1 cellular context compared by ENCODE assay signal in genomic region chr3:42130329-42131070, GRCh38.
A peak's percentile ranks its signal among the peaks of the same experiment; 100 is the strongest.
TF ChIP-seq lines count a peak whose summit lies in the region.

No MANE protein-coding gene starts in this region.

TF ChIP-seq in HepG2, 621 proteins besides CTCF, POLR2A, EP300 and RAD21 (continued from another document and continues in another):
- TF ChIP-seq, protein P1, sequence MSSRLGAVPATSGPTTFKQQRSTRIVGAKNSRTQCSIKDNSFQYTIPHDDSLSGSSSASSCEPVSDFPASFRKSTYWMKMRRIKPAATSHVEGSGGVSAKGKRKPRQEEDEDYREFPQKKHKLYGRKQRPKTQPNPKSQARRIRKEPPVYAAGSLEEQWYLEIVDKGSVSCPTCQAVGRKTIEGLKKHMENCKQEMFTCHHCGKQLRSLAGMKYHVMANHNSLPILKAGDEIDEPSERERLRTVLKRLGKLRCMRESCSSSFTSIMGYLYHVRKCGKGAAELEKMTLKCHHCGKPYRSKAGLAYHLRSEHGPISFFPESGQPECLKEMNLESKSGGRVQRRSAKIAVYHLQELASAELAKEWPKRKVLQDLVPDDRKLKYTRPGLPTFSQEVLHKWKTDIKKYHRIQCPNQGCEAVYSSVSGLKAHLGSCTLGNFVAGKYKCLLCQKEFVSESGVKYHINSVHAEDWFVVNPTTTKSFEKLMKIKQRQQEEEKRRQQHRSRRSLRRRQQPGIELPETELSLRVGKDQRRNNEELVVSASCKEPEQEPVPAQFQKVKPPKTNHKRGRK (CRISPR knock-in tag; IDR thresholded peaks at IDR 0.05), result no peak
- TF ChIP-seq RELA (CRISPR knock-in tag; IDR thresholded peaks at IDR 0.05) (no peak), SIN3A (IDR thresholded peaks at IDR 0.05; ENCODE audit: borderline replicate concordance, low read depth, low read length) (0 out of 2 replicates have a peak, but pooled peaks have one; percentile 35), RFXAP (CRISPR knock-in tag; IDR thresholded peaks at IDR 0.05; ENCODE audit: borderline replicate concordance) (no peak; the same call in 1 of the 2 replicates), ASH2L (IDR thresholded peaks at IDR 0.05; ENCODE audit: insufficient read length, low read depth, low read length) (peak; percentile 95), HNF1B (CRISPR knock-in tag; IDR thresholded peaks at IDR 0.05) (peak; percentile 62; the same call in 1 of the 2 replicates), ZNF34 (CRISPR knock-in tag; IDR thresholded peaks at IDR 0.05; ENCODE audit: borderline replicate concordance) (no peak), HOXA7 (CRISPR knock-in tag; IDR thresholded peaks at IDR 0.05) (no peak), MXD4 (CRISPR knock-in tag; IDR thresholded peaks at IDR 0.05) (no peak), TEAD3 (CRISPR knock-in tag; optimal IDR thresholded peaks at IDR 0.05; ENCODE audit: borderline replicate concordance) (no peak), PITX1 (CRISPR knock-in tag; IDR thresholded peaks at IDR 0.05) (peak; percentile 94), U2AF2 (IDR thresholded peaks at IDR 0.05; ENCODE audit: low read depth, low read length) (no peak), MLLT10 (CRISPR knock-in tag; IDR thresholded peaks at IDR 0.05) (no peak), KDM5B (CRISPR knock-in tag; IDR thresholded peaks at IDR 0.05; ENCODE audit: borderline replicate concordance) (0 out of 2 replicates have a peak, but pooled peaks have one; percentile 37), ARID2 (CRISPR knock-in tag; IDR thresholded peaks at IDR 0.05; ENCODE audit: borderline replicate concordance) (no peak), ZNF263 (CRISPR knock-in tag; IDR thresholded peaks at IDR 0.05) (no peak), RBAK (CRISPR knock-in tag; IDR thresholded peaks at IDR 0.05) (no peak), GFI1 (CRISPR knock-in tag; IDR thresholded peaks at IDR 0.05; ENCODE audit: borderline replicate concordance) (peak; percentile 90), KMT2B (CRISPR knock-in tag; IDR thresholded peaks at IDR 0.05) (no peak; the same call in 1 of the 2 replicates), ZNF780A (CRISPR knock-in tag; IDR thresholded peaks at IDR 0.05) (no peak), SP140L (CRISPR knock-in tag; IDR thresholded peaks at IDR 0.05; ENCODE audit: borderline replicate concordance) (peak; percentile 65; the same call in 1 of the 2 replicates), ZBTB21 (CRISPR knock-in tag; IDR thresholded peaks at IDR 0.05) (no peak; the same call in 1 of the 2 replicates), RARG (CRISPR knock-in tag; IDR thresholded peaks at IDR 0.05; ENCODE audit: low read depth) (peak; percentile 9; the same call in 1 of the 2 replicates), REXO4 (CRISPR knock-in tag; IDR thresholded peaks at IDR 0.05; ENCODE audit: borderline replicate concordance) (no peak), AHR (CRISPR knock-in tag; IDR thresholded peaks at IDR 0.05) (no peak), RNF219 (CRISPR knock-in tag; IDR thresholded peaks at IDR 0.05) (peak; percentile 80; the same call in 1 of the 2 replicates), ZNF549 (CRISPR knock-in tag; IDR thresholded peaks at IDR 0.05) (no peak), HES4 (CRISPR knock-in tag; IDR thresholded peaks at IDR 0.05; ENCODE audit: borderline replicate concordance) (no peak), HHEX (CRISPR knock-in tag; IDR thresholded peaks at IDR 0.05) (peak; percentile 83; the same call in 1 of the 2 replicates), NFKBIZ (CRISPR knock-in tag; IDR thresholded peaks at IDR 0.05) (peak; percentile 44; the same call in 1 of the 2 replicates), ZNF326 (CRISPR knock-in tag; IDR thresholded peaks at IDR 0.05; ENCODE audit: borderline replicate concordance) (no peak), BCL3 (CRISPR knock-in tag; IDR thresholded peaks at IDR 0.05) (no peak), ZNF260 (CRISPR knock-in tag; IDR thresholded peaks at IDR 0.05; ENCODE audit: borderline replicate concordance, low read depth) (no peak), ZNF264 (CRISPR knock-in tag; IDR thresholded peaks at IDR 0.05) (peak; percentile 66)
- TF ChIP-seq, protein P2, sequence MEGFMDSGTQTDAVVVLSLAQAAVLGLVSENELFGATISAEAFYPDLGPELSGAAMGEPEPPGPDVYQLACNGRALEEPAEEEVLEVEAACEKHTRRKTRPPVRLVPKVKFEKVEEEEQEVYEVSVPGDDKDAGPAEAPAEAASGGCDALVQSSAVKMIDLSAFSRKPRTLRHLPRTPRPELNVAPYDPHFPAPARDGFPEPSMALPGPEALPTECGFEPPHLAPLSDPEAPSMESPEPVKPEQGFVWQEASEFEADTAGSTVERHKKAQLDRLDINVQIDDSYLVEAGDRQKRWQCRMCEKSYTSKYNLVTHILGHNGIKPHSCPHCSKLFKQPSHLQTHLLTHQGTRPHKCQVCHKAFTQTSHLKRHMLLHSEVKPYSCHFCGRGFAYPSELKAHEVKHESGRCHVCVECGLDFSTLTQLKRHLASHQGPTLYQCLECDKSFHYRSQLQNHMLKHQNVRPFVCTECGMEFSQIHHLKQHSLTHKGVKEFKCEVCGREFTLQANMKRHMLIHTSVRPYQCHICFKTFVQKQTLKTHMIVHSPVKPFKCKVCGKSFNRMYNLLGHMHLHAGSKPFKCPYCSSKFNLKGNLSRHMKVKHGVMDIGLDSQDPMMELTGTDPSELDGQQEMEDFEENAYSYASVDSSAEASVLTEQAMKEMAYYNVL (CRISPR knock-in tag; IDR thresholded peaks at IDR 0.05; ENCODE audit: borderline replicate concordance), result peak; percentile 83; the same call in 1 of the 2 replicates
- TF ChIP-seq, protein P3, sequence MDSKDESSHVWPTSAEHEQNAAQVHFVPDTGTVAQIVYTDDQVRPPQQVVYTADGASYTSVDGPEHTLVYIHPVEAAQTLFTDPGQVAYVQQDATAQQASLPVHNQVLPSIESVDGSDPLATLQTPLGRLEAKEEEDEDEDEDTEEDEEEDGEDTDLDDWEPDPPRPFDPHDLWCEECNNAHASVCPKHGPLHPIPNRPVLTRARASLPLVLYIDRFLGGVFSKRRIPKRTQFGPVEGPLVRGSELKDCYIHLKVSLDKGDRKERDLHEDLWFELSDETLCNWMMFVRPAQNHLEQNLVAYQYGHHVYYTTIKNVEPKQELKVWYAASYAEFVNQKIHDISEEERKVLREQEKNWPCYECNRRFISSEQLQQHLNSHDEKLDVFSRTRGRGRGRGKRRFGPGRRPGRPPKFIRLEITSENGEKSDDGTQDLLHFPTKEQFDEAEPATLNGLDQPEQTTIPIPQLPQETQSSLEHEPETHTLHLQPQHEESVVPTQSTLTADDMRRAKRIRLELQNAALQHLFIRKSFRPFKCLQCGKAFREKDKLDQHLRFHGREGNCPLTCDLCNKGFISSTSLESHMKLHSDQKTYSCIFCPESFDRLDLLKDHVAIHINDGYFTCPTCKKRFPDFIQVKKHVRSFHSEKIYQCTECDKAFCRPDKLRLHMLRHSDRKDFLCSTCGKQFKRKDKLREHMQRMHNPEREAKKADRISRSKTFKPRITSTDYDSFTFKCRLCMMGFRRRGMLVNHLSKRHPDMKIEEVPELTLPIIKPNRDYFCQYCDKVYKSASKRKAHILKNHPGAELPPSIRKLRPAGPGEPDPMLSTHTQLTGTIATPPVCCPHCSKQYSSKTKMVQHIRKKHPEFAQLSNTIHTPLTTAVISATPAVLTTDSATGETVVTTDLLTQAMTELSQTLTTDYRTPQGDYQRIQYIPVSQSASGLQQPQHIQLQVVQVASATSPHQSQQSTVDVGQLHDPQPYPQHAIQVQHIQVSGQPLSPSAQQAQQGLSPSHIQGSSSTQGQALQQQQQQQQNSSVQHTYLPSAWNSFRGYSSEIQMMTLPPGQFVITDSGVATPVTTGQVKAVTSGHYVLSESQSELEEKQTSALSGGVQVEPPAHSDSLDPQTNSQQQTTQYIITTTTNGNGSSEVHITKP (CRISPR knock-in tag; IDR thresholded peaks at IDR 0.05; ENCODE audit: low read depth), result peak; percentile 70; the same call in 1 of the 2 replicates
- TF ChIP-seq, protein P4, sequence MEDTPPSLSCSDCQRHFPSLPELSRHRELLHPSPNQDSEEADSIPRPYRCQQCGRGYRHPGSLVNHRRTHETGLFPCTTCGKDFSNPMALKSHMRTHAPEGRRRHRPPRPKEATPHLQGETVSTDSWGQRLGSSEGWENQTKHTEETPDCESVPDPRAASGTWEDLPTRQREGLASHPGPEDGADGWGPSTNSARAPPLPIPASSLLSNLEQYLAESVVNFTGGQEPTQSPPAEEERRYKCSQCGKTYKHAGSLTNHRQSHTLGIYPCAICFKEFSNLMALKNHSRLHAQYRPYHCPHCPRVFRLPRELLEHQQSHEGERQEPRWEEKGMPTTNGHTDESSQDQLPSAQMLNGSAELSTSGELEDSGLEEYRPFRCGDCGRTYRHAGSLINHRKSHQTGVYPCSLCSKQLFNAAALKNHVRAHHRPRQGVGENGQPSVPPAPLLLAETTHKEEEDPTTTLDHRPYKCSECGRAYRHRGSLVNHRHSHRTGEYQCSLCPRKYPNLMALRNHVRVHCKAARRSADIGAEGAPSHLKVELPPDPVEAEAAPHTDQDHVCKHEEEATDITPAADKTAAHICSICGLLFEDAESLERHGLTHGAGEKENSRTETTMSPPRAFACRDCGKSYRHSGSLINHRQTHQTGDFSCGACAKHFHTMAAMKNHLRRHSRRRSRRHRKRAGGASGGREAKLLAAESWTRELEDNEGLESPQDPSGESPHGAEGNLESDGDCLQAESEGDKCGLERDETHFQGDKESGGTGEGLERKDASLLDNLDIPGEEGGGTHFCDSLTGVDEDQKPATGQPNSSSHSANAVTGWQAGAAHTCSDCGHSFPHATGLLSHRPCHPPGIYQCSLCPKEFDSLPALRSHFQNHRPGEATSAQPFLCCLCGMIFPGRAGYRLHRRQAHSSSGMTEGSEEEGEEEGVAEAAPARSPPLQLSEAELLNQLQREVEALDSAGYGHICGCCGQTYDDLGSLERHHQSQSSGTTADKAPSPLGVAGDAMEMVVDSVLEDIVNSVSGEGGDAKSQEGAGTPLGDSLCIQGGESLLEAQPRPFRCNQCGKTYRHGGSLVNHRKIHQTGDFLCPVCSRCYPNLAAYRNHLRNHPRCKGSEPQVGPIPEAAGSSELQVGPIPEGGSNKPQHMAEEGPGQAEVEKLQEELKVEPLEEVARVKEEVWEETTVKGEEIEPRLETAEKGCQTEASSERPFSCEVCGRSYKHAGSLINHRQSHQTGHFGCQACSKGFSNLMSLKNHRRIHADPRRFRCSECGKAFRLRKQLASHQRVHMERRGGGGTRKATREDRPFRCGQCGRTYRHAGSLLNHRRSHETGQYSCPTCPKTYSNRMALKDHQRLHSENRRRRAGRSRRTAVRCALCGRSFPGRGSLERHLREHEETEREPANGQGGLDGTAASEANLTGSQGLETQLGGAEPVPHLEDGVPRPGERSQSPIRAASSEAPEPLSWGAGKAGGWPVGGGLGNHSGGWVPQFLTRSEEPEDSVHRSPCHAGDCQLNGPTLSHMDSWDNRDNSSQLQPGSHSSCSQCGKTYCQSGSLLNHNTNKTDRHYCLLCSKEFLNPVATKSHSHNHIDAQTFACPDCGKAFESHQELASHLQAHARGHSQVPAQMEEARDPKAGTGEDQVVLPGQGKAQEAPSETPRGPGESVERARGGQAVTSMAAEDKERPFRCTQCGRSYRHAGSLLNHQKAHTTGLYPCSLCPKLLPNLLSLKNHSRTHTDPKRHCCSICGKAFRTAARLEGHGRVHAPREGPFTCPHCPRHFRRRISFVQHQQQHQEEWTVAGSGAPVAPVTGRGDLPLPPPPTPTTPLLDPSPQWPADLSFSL (CRISPR knock-in tag; IDR thresholded peaks at IDR 0.05), result no peak
- TF ChIP-seq, protein P5, sequence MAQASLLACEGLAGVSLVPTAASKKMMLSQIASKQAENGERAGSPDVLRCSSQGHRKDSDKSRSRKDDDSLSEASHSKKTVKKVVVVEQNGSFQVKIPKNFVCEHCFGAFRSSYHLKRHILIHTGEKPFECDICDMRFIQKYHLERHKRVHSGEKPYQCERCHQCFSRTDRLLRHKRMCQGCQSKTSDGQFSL (CRISPR knock-in tag; IDR thresholded peaks at IDR 0.05), result no peak
